30 cellular contexts compared by ENCODE assay signal in genomic region chr7:88202799-88203198, GRCh38. TPM values are rescaled to one million over a fixed set of nuclear protein-coding genes. Genes with fewer than 3 reads are reported as not detected.
DNase-seq lines count a peak whose midpoint lies in the region; ATAC-seq lines count a peak whose summit lies in the region.
"Had no signal": no experiment of that assay in that cellular context is flagged by ENCODE, and none has a peak within 500 bp of the region (broad histone marks: within the 10 kb centered on the region; RNA-seq: fewer than 3 reads in every experiment).

No MANE protein-coding gene starts in this region.

- H4K20me1 ChIP-seq in Karpas-422 (ENCODE audit: insufficient read depth, low read depth, low read length), result no peaks in the 10 kb centered on the region

- ATAC-seq in GM18861 (IDR thresholded peaks at IDR 0.05; ENCODE audit: unreplicated experiment), result peak; percentile 40
- ATAC-seq in effector memory CD8-positive, alpha-beta T cell (replicated peaks), result no peak
- ATAC-seq: A549, right cardiac atrium had no signal

- no peaks in the 10 kb centered on the region for H3K9me3 ChIP-seq in Karpas-422 (ENCODE audit: low read length)
- H3K9me3 ChIP-seq: A549, MG63, neutrophil, Peyer's patch, stomach, thyroid gland, uterus had no signal

- H3K27me3 Mint-ChIP-seq in activated T-cell treated with anti-CD3 and anti-CD28 coated beads, Interleukin-2, amount 50 U/mL, for 24 hours, result no peaks in the 10 kb centered on the region
- H3K27me3 Mint-ChIP-seq in effector memory CD8-positive, alpha-beta T cell, result no peaks in the 10 kb centered on the region
- H3K27me3 Mint-ChIP-seq: activated CD4-positive, alpha-beta T cell treated with anti-CD3 and anti-CD28 coated beads, Interleukin-2, amount 10 ng/mL, durations not matched to agents 7 days and 5 days; activated naive CD4-positive, alpha-beta T cell treated with anti-CD3 and anti-CD28 coated beads, Interleukin-2, amount 10 ng/mL, durations not matched to agents 7 days and 5 days had no signal

- H3K79me2 ChIP-seq in Karpas-422 (ENCODE audit: low read length), result no peaks in the 10 kb centered on the region

- no peak overlapping the region for H3K4me3 ChIP-seq in Karpas-422 (ENCODE audit: low read length)
- H3K4me3 ChIP-seq: A549, MG63, Peyer's patch, smooth muscle cell, stomach, thyroid gland, uterus had no signal

- no peaks in the 10 kb centered on the region for H3K9me3 Mint-ChIP-seq in activated T-cell treated with anti-CD3 and anti-CD28 coated beads, Interleukin-2, amount 50 U/mL, for 24 hours
- H3K9me3 Mint-ChIP-seq in effector memory CD8-positive, alpha-beta T cell, result no peaks in the 10 kb centered on the region
- H3K9me3 Mint-ChIP-seq: activated CD4-positive, alpha-beta T cell treated with anti-CD3 and anti-CD28 coated beads, Interleukin-2, amount 10 ng/mL, durations not matched to agents 7 days and 5 days; activated naive CD4-positive, alpha-beta T cell treated with anti-CD3 and anti-CD28 coated beads, Interleukin-2, amount 10 ng/mL, durations not matched to agents 7 days and 5 days; mesothelial cell of epicardium had no signal

- no peak overlapping the region for H3K9ac ChIP-seq in Karpas-422 (ENCODE audit: low read length)

- DNase-seq in activated T-cell treated with anti-CD3 and anti-CD28 coated beads, Interleukin-2, amount 50 U/mL, for 24 hours, result no peak
- DNase-seq in activated T-cell treated with anti-CD3 and anti-CD28 coated beads, Interleukin-2, amount 50 U/mL, for 48 hours, result no peak
- DNase-seq in Karpas-422 (peak; percentile 40), NCI-H82 (lab: John Stamatoyannopoulos, UW) (no peak), NCI-H128 (lab: John Stamatoyannopoulos, UW; ENCODE audit: unreplicated experiment) (no peak), substantia nigra (lab: John Stamatoyannopoulos, UW) (no peak)
- no peak for DNase-seq in effector memory CD8-positive, alpha-beta T cell
- DNase-seq: activated CD4-positive, alpha-beta T cell treated with anti-CD3 and anti-CD28 coated beads, Interleukin-2, amount 10 ng/mL, durations not matched to agents 7 days and 5 days; activated naive CD4-positive, alpha-beta T cell treated with anti-CD3 and anti-CD28 coated beads, Interleukin-2, amount 10 ng/mL, durations not matched to agents 7 days and 5 days; KG1; kidney glomerular epithelial cell; MG63; NCI-H1105 treated with DMSO at 0.1 percent for 48 hours; NCI-H2029; NCI-H2227 treated with DMSO at 0.1 percent for 48 hours; Peyer's patch; posterior cingulate gyrus; right cardiac atrium; SHP77 treated with DMSO at 0.1 percent for 48 hours; stomach; T-helper 9 cell; thyroid gland; uterus had no signal

- H3K9me2 ChIP-seq in Karpas-422 (replicated peaks; ENCODE audit: insufficient read depth, low read length), result no peaks in the 10 kb centered on the region

- H3K4me1 Mint-ChIP-seq in activated T-cell treated with anti-CD3 and anti-CD28 coated beads, Interleukin-2, amount 50 U/mL, for 24 hours (ENCODE audit: low read depth), result peaks cover 14% of the 10 kb centered on the region
- peaks cover 4 to 5% of the 10 kb centered on the region in 2 donors for H3K4me1 Mint-ChIP-seq in effector memory CD8-positive, alpha-beta T cell (ENCODE audit: low read depth in 2 of 2)
- H3K4me1 Mint-ChIP-seq: activated naive CD4-positive, alpha-beta T cell treated with anti-CD3 and anti-CD28 coated beads, Interleukin-2, amount 10 ng/mL, durations not matched to agents 7 days and 5 days; mesothelial cell of epicardium had no signal

- no peaks in the 10 kb centered on the region for H3K4me1 ChIP-seq in Karpas-422 (ENCODE audit: low read length)
- H3K4me1 ChIP-seq: A549, stomach, thyroid gland, uterus had no signal

- H3K27ac Mint-ChIP-seq in activated T-cell treated with anti-CD3 and anti-CD28 coated beads, Interleukin-2, amount 50 U/mL, for 24 hours, result peak overlapping the region; percentile 27
- peak overlapping the region; percentile 47 to 62 for H3K27ac Mint-ChIP-seq in effector memory CD8-positive, alpha-beta T cell
- H3K27ac Mint-ChIP-seq: activated CD4-positive, alpha-beta T cell treated with anti-CD3 and anti-CD28 coated beads, Interleukin-2, amount 10 ng/mL, durations not matched to agents 7 days and 5 days; activated naive CD4-positive, alpha-beta T cell treated with anti-CD3 and anti-CD28 coated beads, Interleukin-2, amount 10 ng/mL, durations not matched to agents 7 days and 5 days; mesothelial cell of epicardium had no signal

- no peak overlapping the region for H3K27ac ChIP-seq in Karpas-422 (ENCODE audit: low read length)
- H3K27ac ChIP-seq in substantia nigra (ENCODE audit: low read depth, low read length, poor library complexity, severe bottlenecking), result no peak overlapping the region
- H3K27ac ChIP-seq: A549, HL-60, neutrophil, Peyer's patch, stomach, thyroid gland, uterus, VCaP had no signal

- H3K36me3 Mint-ChIP-seq in activated T-cell treated with anti-CD3 and anti-CD28 coated beads, Interleukin-2, amount 50 U/mL, for 24 hours (ENCODE audit: low read depth), result peaks cover 63% of the 10 kb centered on the region
- H3K36me3 Mint-ChIP-seq in effector memory CD8-positive, alpha-beta T cell (ENCODE audit: insufficient read depth), result peaks cover 53% of the 10 kb centered on the region

- H3K4me2 ChIP-seq in Karpas-422 (ENCODE audit: low read depth, low read length, poor library complexity, severe bottlenecking), result no peak overlapping the region
- H3K4me2 ChIP-seq: A549, smooth muscle cell had no signal

- no peak overlapping the region for H3K4me3 Mint-ChIP-seq in activated T-cell treated with anti-CD3 and anti-CD28 coated beads, Interleukin-2, amount 50 U/mL, for 24 hours
- H3K4me3 Mint-ChIP-seq in effector memory CD8-positive, alpha-beta T cell, result no peak overlapping the region
- H3K4me3 Mint-ChIP-seq: activated CD4-positive, alpha-beta T cell treated with anti-CD3 and anti-CD28 coated beads, Interleukin-2, amount 10 ng/mL, durations not matched to agents 7 days and 5 days; activated naive CD4-positive, alpha-beta T cell treated with anti-CD3 and anti-CD28 coated beads, Interleukin-2, amount 10 ng/mL, durations not matched to agents 7 days and 5 days; mesothelial cell of epicardium had no signal

- H3K36me3 ChIP-seq in Karpas-422 (ENCODE audit: insufficient read depth, low read length), result peaks cover 33% of the 10 kb centered on the region
- H3K36me3 ChIP-seq: uterus had no signal

- no peaks in the 10 kb centered on the region for H3K27me3 ChIP-seq in Karpas-422 (ENCODE audit: low read length)
- H3K27me3 ChIP-seq: MG63, neutrophil, Peyer's patch, stomach, thyroid gland, uterus had no signal

- no peak overlapping the region for H2AFZ ChIP-seq in Karpas-422 (ENCODE audit: low read length)

RNA-seq across cellular contexts. Expression of gene SRI, which starts 17.0 kb away (rescaled TPM):
- total RNA-seq in Karpas-422 (2014; rRNA removed; shearing (Covaris generic); ENCODE audit: low replicate concordance), result 70.0 and 92.5 TPM in 2 replicates
